Comparison of ENCODE assay signal across 3 cellular contexts in genomic region chr2:171271380-171271779, GRCh38.
TF ChIP-seq lines count a peak whose summit lies in the region.

No MANE protein-coding gene starts in this region.

TF ChIP-seq in A549, 52 proteins besides CTCF, POLR2A, EP300 and RAD21:
- TF ChIP-seq HOXA7 (CRISPR knock-in tag; IDR thresholded peaks at IDR 0.05) (no peak), MAFK (IDR thresholded peaks at IDR 0.05; ENCODE audit: partially characterized antibody) (no peak), HDAC2 (IDR thresholded peaks at IDR 0.05) (no peak), JUNB (IDR thresholded peaks at IDR 0.05) (no peak), HOXB5 (CRISPR knock-in tag; IDR thresholded peaks at IDR 0.05) (no peak), FOSB (CRISPR knock-in tag; IDR thresholded peaks at IDR 0.05) (no peak), ZC3H11A (IDR thresholded peaks at IDR 0.05) (no peak), PHF8 (IDR thresholded peaks at IDR 0.05; ENCODE audit: borderline replicate concordance, low read depth) (no peak), KDM1A (IDR thresholded peaks at IDR 0.05; ENCODE audit: low read depth) (no peak)
TF ChIP-seq in A549: peak in this region for 0.

TF ChIP-seq in IMR-90, 13 proteins besides CTCF, POLR2A, EP300 and RAD21:
- TF ChIP-seq SMC3 (IDR thresholded peaks at IDR 0.05; ENCODE audit: low read depth, low read length) (no peak), FOS (IDR thresholded peaks at IDR 0.05; ENCODE audit: low read depth, low read length) (no peak)

TF ChIP-seq in HepG2, 621 proteins besides CTCF, POLR2A, EP300 and RAD21:
- TF ChIP-seq ZNF558 (CRISPR knock-in tag; IDR thresholded peaks at IDR 0.05; ENCODE audit: borderline replicate concordance) (no peak), ZFYVE20 (CRISPR knock-in tag; IDR thresholded peaks at IDR 0.05; ENCODE audit: borderline replicate concordance, low read depth) (no peak), KAT2B (IDR thresholded peaks at IDR 0.05; ENCODE audit: borderline replicate concordance, low read depth, low read length) (no peak), HHEX (CRISPR knock-in tag; IDR thresholded peaks at IDR 0.05) (no peak), ZNF878 (CRISPR knock-in tag; IDR thresholded peaks at IDR 0.05) (no peak)
TF ChIP-seq in HepG2: peak in this region for 0.
